ENCODE assay signal across 21 cellular contexts in genomic region chr1:116516631-116517030, GRCh38. TPM values are rescaled to one million over a fixed set of nuclear protein-coding genes. Genes with fewer than 3 reads are reported as not detected.
DNase-seq lines count a peak whose midpoint lies in the region; ATAC-seq and TF ChIP-seq lines count a peak whose summit lies in the region.
"Had no signal": no experiment of that assay in that cellular context is flagged by ENCODE, and none has a peak within 500 bp of the region (broad histone marks: within the 10 kb centered on the region; RNA-seq: fewer than 3 reads in every experiment).

No MANE protein-coding gene starts in this region.

- H3K23ac ChIP-seq in neuronal stem cell (ENCODE audit: low read depth, low read length, poor library complexity): no peak overlapping the region

- H2AK5ac ChIP-seq in neuronal stem cell (ENCODE audit: low read depth, low read length): peak overlapping the region; percentile 67

- CTCF ChIA-PET in activated CD8-positive, alpha-beta T cell treated with anti-CD3 and anti-CD28 coated beads, Interleukin-2, amount 10 ng/mL, durations not matched to agents 7 days and 5 days (lab: Charles Lee): interaction anchor here (2.2 to 6.1 kb wide), 3 partner anchors 12 to 31 kb away, joined by 10 to 61 read pairs (median 24); no protein-coding TSS in a partner anchor
- CTCF ChIA-PET in activated CD8-positive, alpha-beta T cell treated with anti-CD3 and anti-CD28 coated beads for 36 hours (lab: Charles Lee): interaction anchor here (2.6 to 2.7 kb wide), 2 partner anchors 12 to 377 kb away, joined by 11 to 22 read pairs; no protein-coding TSS in a partner anchor

- no peak overlapping the region for H2BK12ac ChIP-seq in neuronal stem cell (ENCODE audit: low read length)

- no peaks in the 10 kb centered on the region for H3K79me1 ChIP-seq in neuronal stem cell (ENCODE audit: low read depth, low read length)

- no peaks in the 10 kb centered on the region for H3K4me1 ChIP-seq in neuronal stem cell (ENCODE audit: control insufficient read depth in 2 of 2, insufficient read depth in 1 of 2, low read depth in 1 of 2, low read length in 2 of 2)
- H3K4me1 ChIP-seq: A549, body of pancreas, SJCRH30 had no signal

- H3K9me3 ChIP-seq in neuronal stem cell (replicated peaks in 1 of 2; ENCODE audit: control insufficient read depth in 2 of 2, insufficient read depth in 1 of 2, low read depth in 1 of 2, low read length in 2 of 2): peaks cover 0 to 2% of the 10 kb centered on the region in 2 donors
- H3K9me3 ChIP-seq: A549, body of pancreas, heart left ventricle, ovary, sigmoid colon, SJCRH30 had no signal

- H2BK15ac ChIP-seq in neuronal stem cell (ENCODE audit: low read length): no peak overlapping the region

- H3K14ac ChIP-seq in neuronal stem cell (ENCODE audit: low read length): peak overlapping the region; percentile 42

- H3K27ac Mint-ChIP-seq in activated CD8-positive, alpha-beta T cell treated with anti-CD3 and anti-CD28 coated beads, Interleukin-2, amount 10 ng/mL, durations not matched to agents 7 days and 5 days: peak overlapping the region; percentile 75
- no peak overlapping the region for H3K27ac Mint-ChIP-seq in activated CD8-positive, alpha-beta T cell treated with anti-CD3 and anti-CD28 coated beads for 36 hours
- peak overlapping the region; percentile 64 to 89 (median 69) for H3K27ac Mint-ChIP-seq in IgD-negative memory B cell
- peak overlapping the region; percentile 49 for H3K27ac Mint-ChIP-seq in activated T-helper 2 cell treated with anti-CD3 and anti-CD28 coated beads, Interferon-gamma antibody, Interleukin-2, Interleukin-4, amounts not matched to agents 10 μg/mL and 5 μg/mL and 100 μg/mL, durations not matched to agents 14 hours and 24 hours and 36 hours
- H3K27ac Mint-ChIP-seq: WTC11 had no signal

- peaks cover 63% of the 10 kb centered on the region for H3K4me1 Mint-ChIP-seq in activated CD8-positive, alpha-beta T cell treated with anti-CD3 and anti-CD28 coated beads, Interleukin-2, amount 10 ng/mL, durations not matched to agents 7 days and 5 days (ENCODE audit: low read depth)
- H3K4me1 Mint-ChIP-seq in activated CD8-positive, alpha-beta T cell treated with anti-CD3 and anti-CD28 coated beads for 36 hours (ENCODE audit: low read depth): peaks cover 42% of the 10 kb centered on the region
- peaks cover 24 to 33% (median 26%) of the 10 kb centered on the region in 3 donors for H3K4me1 Mint-ChIP-seq in IgD-negative memory B cell
- H3K4me1 Mint-ChIP-seq in activated T-helper 2 cell treated with anti-CD3 and anti-CD28 coated beads, Interferon-gamma antibody, Interleukin-2, Interleukin-4, amounts not matched to agents 10 μg/mL and 5 μg/mL and 100 μg/mL, durations not matched to agents 14 hours and 24 hours and 36 hours (ENCODE audit: low read depth): peaks cover 51% of the 10 kb centered on the region
- H3K4me1 Mint-ChIP-seq: WTC11 had no signal

- H3K9me3 Mint-ChIP-seq in activated CD8-positive, alpha-beta T cell treated with anti-CD3 and anti-CD28 coated beads, Interleukin-2, amount 10 ng/mL, durations not matched to agents 7 days and 5 days (ENCODE audit: insufficient read depth): no peaks in the 10 kb centered on the region
- H3K9me3 Mint-ChIP-seq in activated CD8-positive, alpha-beta T cell treated with anti-CD3 and anti-CD28 coated beads for 36 hours: no peaks in the 10 kb centered on the region
- no peaks in the 10 kb centered on the region for H3K9me3 Mint-ChIP-seq in IgD-negative memory B cell
- H3K9me3 Mint-ChIP-seq in activated T-helper 2 cell treated with anti-CD3 and anti-CD28 coated beads, Interferon-gamma antibody, Interleukin-2, Interleukin-4, amounts not matched to agents 10 μg/mL and 5 μg/mL and 100 μg/mL, durations not matched to agents 14 hours and 24 hours and 36 hours: peaks cover 4% of the 10 kb centered on the region
- H3K9me3 Mint-ChIP-seq: activated naive CD4-positive, alpha-beta T cell treated with anti-CD3 and anti-CD28 coated beads, Interleukin-2, amount 50 U/mL, for 24 hours had no signal

- H3K27me3 ChIP-seq in neuronal stem cell (ENCODE audit: control insufficient read depth in 3 of 3, insufficient read depth in 3 of 3, low read depth in 1 of 3, low read length in 3 of 3): no peaks in the 10 kb centered on the region
- H3K27me3 ChIP-seq: body of pancreas, heart left ventricle, ovary, sigmoid colon, SJCRH30 had no signal

- H3K4ac ChIP-seq in neuronal stem cell (ENCODE audit: low read length): no peak overlapping the region

- no CpG with 5 or more reads among the region's 5 CpGs for WGBS in neuronal stem cell (ENCODE audit: extremely low coverage in 2 of 2, insufficient read length in 2 of 2, insufficient replicate concordance in 1 of 2), 2 donors

- H3K4me3 Mint-ChIP-seq in activated CD8-positive, alpha-beta T cell treated with anti-CD3 and anti-CD28 coated beads, Interleukin-2, amount 10 ng/mL, durations not matched to agents 7 days and 5 days: no peak overlapping the region
- no peak overlapping the region for H3K4me3 Mint-ChIP-seq in activated CD8-positive, alpha-beta T cell treated with anti-CD3 and anti-CD28 coated beads for 36 hours
- H3K4me3 Mint-ChIP-seq in IgD-negative memory B cell: no peak overlapping the region
- H3K4me3 Mint-ChIP-seq in activated T-helper 2 cell treated with anti-CD3 and anti-CD28 coated beads, Interferon-gamma antibody, Interleukin-2, Interleukin-4, amounts not matched to agents 10 μg/mL and 5 μg/mL and 100 μg/mL, durations not matched to agents 14 hours and 24 hours and 36 hours (ENCODE audit: low read depth): no peak overlapping the region
- H3K4me3 Mint-ChIP-seq: WTC11 had no signal

- H3K36me3 Mint-ChIP-seq in activated CD8-positive, alpha-beta T cell treated with anti-CD3 and anti-CD28 coated beads, Interleukin-2, amount 10 ng/mL, durations not matched to agents 7 days and 5 days (ENCODE audit: low read depth): peaks cover 54% of the 10 kb centered on the region
- peaks cover 3% of the 10 kb centered on the region for H3K36me3 Mint-ChIP-seq in activated CD8-positive, alpha-beta T cell treated with anti-CD3 and anti-CD28 coated beads for 36 hours (ENCODE audit: low read depth)
- no peaks in the 10 kb centered on the region for H3K36me3 Mint-ChIP-seq in IgD-negative memory B cell
- H3K36me3 Mint-ChIP-seq in activated T-helper 2 cell treated with anti-CD3 and anti-CD28 coated beads, Interferon-gamma antibody, Interleukin-2, Interleukin-4, amounts not matched to agents 10 μg/mL and 5 μg/mL and 100 μg/mL, durations not matched to agents 14 hours and 24 hours and 36 hours (ENCODE audit: low read depth): peaks cover 58% of the 10 kb centered on the region
- H3K36me3 Mint-ChIP-seq: activated naive CD4-positive, alpha-beta T cell treated with anti-CD3 and anti-CD28 coated beads, Interleukin-2, amount 50 U/mL, for 24 hours had no signal

- H3K4me2 ChIP-seq in neuronal stem cell (ENCODE audit: insufficient read depth, low read length, poor library complexity, severe bottlenecking): no peak overlapping the region
- H3K4me2 ChIP-seq: A549 had no signal

- POLR2A ChIA-PET in activated CD8-positive, alpha-beta T cell treated with anti-CD3 and anti-CD28 coated beads, Interleukin-2, amount 10 ng/mL, durations not matched to agents 7 days and 5 days (lab: Charles Lee): interaction anchor here (0.8 to 3.5 kb wide), 2 partner anchors 12 to 20 kb away, joined by 3 to 23 read pairs; no protein-coding TSS in a partner anchor
- POLR2A ChIA-PET in activated CD8-positive, alpha-beta T cell treated with anti-CD3 and anti-CD28 coated beads for 36 hours (lab: Charles Lee): no interaction called here

- no peak overlapping the region for H3K9ac ChIP-seq in neuronal stem cell (ENCODE audit: low read depth, low read length, poor library complexity)

- DNase-seq in activated CD8-positive, alpha-beta T cell treated with anti-CD3 and anti-CD28 coated beads, Interleukin-2, amount 10 ng/mL, durations not matched to agents 7 days and 5 days: no peak
- DNase-seq in activated CD8-positive, alpha-beta T cell treated with anti-CD3 and anti-CD28 coated beads for 36 hours: no peak
- DNase-seq in activated T-helper 2 cell treated with anti-CD3 and anti-CD28 coated beads, Interferon-gamma antibody, Interleukin-2, Interleukin-4, amounts not matched to agents 10 μg/mL and 5 μg/mL and 100 μg/mL, durations not matched to agents 14 hours and 24 hours and 36 hours (ENCODE audit: low spot score): no peak
- DNase-seq in neuronal stem cell (ENCODE audit: low spot score) (no peak), anterior cingulate cortex (lab: John Stamatoyannopoulos, UW) (no peak)
- DNase-seq: body of pancreas, C1 segment of cervical spinal cord, DMS79 treated with DMSO at 0.1 percent for 48 hours, heart left ventricle, NCI-H748 treated with DMSO at 0.1 percent for 48 hours, ovary, sigmoid colon, SJCRH30 had no signal

- no peak overlapping the region for H2AFZ ChIP-seq in neuronal stem cell (ENCODE audit: low read length)

- H4K91ac ChIP-seq in neuronal stem cell (ENCODE audit: low read depth, low read length, poor library complexity): no peak overlapping the region

- no peak for TF ChIP-seq CTCF in activated CD8-positive, alpha-beta T cell treated with anti-CD3 and anti-CD28 coated beads for 36 hours (IDR thresholded peaks at IDR 0.05)

- no peaks in the 10 kb centered on the region for H3K36me3 ChIP-seq in neuronal stem cell (replicated peaks in 1 of 2; ENCODE audit: control insufficient read depth in 2 of 2, insufficient read depth in 2 of 2, low read length in 2 of 2)
- H3K36me3 ChIP-seq: ovary, sigmoid colon, SJCRH30 had no signal

- no peak overlapping the region for H3K4me3 ChIP-seq in neuronal stem cell (ENCODE audit: low read length in 2 of 2)
- H3K4me3 ChIP-seq: A549, body of pancreas, coronary artery, heart left ventricle, ovary, sigmoid colon, SJCRH30 had no signal

- intact Hi-C loops in activated CD8-positive, alpha-beta T cell treated with anti-CD3 and anti-CD28 coated beads for 36 hours (cut with micrococcal nuclease): no loop called here
- intact Hi-C loops in activated T-helper 2 cell treated with anti-CD3 and anti-CD28 coated beads, Interferon-gamma antibody, Interleukin-2, Interleukin-4, amounts not matched to agents 10 μg/mL and 5 μg/mL and 100 μg/mL, durations not matched to agents 14 hours and 24 hours and 36 hours (cut with micrococcal nuclease): loop anchor here (10.0 kb wide), 1 partner anchor 418 kb away; no protein-coding TSS in a partner anchor

- no peak overlapping the region for H2BK120ac ChIP-seq in neuronal stem cell (ENCODE audit: low read depth, low read length)

- H3K27me3 Mint-ChIP-seq in activated CD8-positive, alpha-beta T cell treated with anti-CD3 and anti-CD28 coated beads, Interleukin-2, amount 10 ng/mL, durations not matched to agents 7 days and 5 days (ENCODE audit: low read depth): no peaks in the 10 kb centered on the region
- no peaks in the 10 kb centered on the region for H3K27me3 Mint-ChIP-seq in activated CD8-positive, alpha-beta T cell treated with anti-CD3 and anti-CD28 coated beads for 36 hours
- no peaks in the 10 kb centered on the region for H3K27me3 Mint-ChIP-seq in IgD-negative memory B cell
- H3K27me3 Mint-ChIP-seq in activated T-helper 2 cell treated with anti-CD3 and anti-CD28 coated beads, Interferon-gamma antibody, Interleukin-2, Interleukin-4, amounts not matched to agents 10 μg/mL and 5 μg/mL and 100 μg/mL, durations not matched to agents 14 hours and 24 hours and 36 hours (ENCODE audit: low read depth): no peaks in the 10 kb centered on the region
- H3K27me3 Mint-ChIP-seq: activated naive CD4-positive, alpha-beta T cell treated with anti-CD3 and anti-CD28 coated beads, Interleukin-2, amount 50 U/mL, for 24 hours had no signal

- no peak overlapping the region for H2BK5ac ChIP-seq in neuronal stem cell (ENCODE audit: low read length)

- H4K8ac ChIP-seq in neuronal stem cell (ENCODE audit: low read depth, low read length): no peak overlapping the region

- ATAC-seq in activated CD8-positive, alpha-beta T cell treated with anti-CD3 and anti-CD28 coated beads, Interleukin-2, amount 10 ng/mL, durations not matched to agents 7 days and 5 days: no peak
- no peak for ATAC-seq in activated CD8-positive, alpha-beta T cell treated with anti-CD3 and anti-CD28 coated beads for 36 hours
- ATAC-seq in GM21825 (IDR thresholded peaks at IDR 0.05; ENCODE audit: unreplicated experiment) (no peak), HG02623 (IDR thresholded peaks at IDR 0.05; ENCODE audit: unreplicated experiment) (no peak)
- ATAC-seq: A549, body of pancreas, HCT116, heart left ventricle, WTC11 had no signal

- no peak overlapping the region for H3K18ac ChIP-seq in neuronal stem cell (ENCODE audit: low read length)

- H3K27ac ChIP-seq in neuronal stem cell (replicated peaks; ENCODE audit: low read length): no peak overlapping the region
- H3K27ac ChIP-seq: A549, body of pancreas, coronary artery, ovary, sigmoid colon, SJCRH30 had no signal

RNA-seq across cellular contexts. Expression of gene CD58, which starts 54.2 kb away (rescaled TPM):
- 10 to 100 TPM; 23.9 to 24.7 TPM for total RNA-seq in activated CD8-positive, alpha-beta T cell treated with anti-CD3 and anti-CD28 coated beads, Interleukin-2, amount 10 ng/mL, durations not matched to agents 7 days and 5 days
- total RNA-seq in activated CD8-positive, alpha-beta T cell treated with anti-CD3 and anti-CD28 coated beads for 36 hours: 10 to 100 TPM; 11.1 to 12.7 TPM
- 29.5 TPM for polyA plus RNA-seq in IgD-negative memory B cell
- total RNA-seq in activated T-helper 2 cell treated with anti-CD3 and anti-CD28 coated beads, Interferon-gamma antibody, Interleukin-2, Interleukin-4, amounts not matched to agents 10 μg/mL and 5 μg/mL and 100 μg/mL, durations not matched to agents 14 hours and 24 hours and 36 hours: 40.6 and 40.9 TPM in 2 replicates
- polyA plus RNA-seq in neuronal stem cell (2013, experiment 1 of 2): 5.0 TPM
- 4.9 TPM for polyA plus RNA-seq in neuronal stem cell (2013, experiment 2 of 2)
